In the genomic region with DNA sequence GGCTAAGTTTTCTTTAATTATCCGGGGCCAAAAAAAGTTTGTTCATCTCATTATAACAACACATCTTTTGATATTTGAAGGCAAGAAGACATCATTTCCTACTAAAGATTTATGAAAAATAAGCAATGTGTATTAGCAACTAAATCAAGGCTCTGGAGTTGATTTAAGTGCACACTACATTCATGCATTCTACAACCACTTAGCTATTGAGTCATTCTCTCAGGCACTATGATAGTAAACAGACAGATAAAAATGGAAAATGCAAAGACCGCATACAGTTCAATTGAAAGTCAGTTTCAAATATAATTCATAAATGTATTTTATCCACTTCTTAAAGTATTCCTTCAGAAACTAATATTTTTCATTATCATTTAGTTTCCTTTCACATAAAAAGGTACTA, we compare ENCODE assay signal across 26 cellular contexts.
"Had no signal": no experiment of that assay in that cellular context is flagged by ENCODE, and none has a peak within 500 bp of the region (broad histone marks: within the 10 kb centered on the region; RNA-seq: fewer than 3 reads in every experiment).

No MANE protein-coding gene starts in this region.

- H3K27me3 ChIP-seq: colonic mucosa, neutrophil, pancreas, suprapubic skin, transverse colon, upper lobe of right lung had no signal

- ATAC-seq: esophagus mucosa; left ventricle myocardium superior; lower lobe of right lung; mucosa of descending colon; natural killer cell treated with Interleukin-12 subunit alpha and Interleukin-12 subunit beta and Interleukin-15 and Interleukin-18, amount 100 ng/mL, for 72 hours; pancreas; sciatic nerve; stimulated activated naive CD8-positive, alpha-beta T cell treated with anti-CD3 and anti-CD28 coated beads, Interleukin-15, amount 100 ng/mL, for 72 hours; upper lobe of right lung had no signal

- H3K27ac ChIP-seq: colonic mucosa, epithelial cell of prostate, lower lobe of right lung, neutrophil, pancreas, suprapubic skin, transverse colon, upper lobe of right lung, uterus had no signal

- H3K4me2 ChIP-seq: smooth muscle cell had no signal

- H3K9me3 ChIP-seq: colonic mucosa, lower lobe of right lung, mucosa of descending colon, neutrophil, pancreas, transverse colon, upper lobe of right lung, uterus had no signal

- H3K4me1 ChIP-seq: colonic mucosa, lower lobe of right lung, pancreas, suprapubic skin, transverse colon, upper lobe of right lung, uterus had no signal

- H3K4me3 ChIP-seq: colonic mucosa, lower lobe of right lung, mucosa of descending colon, pancreas, smooth muscle cell, suprapubic skin, transverse colon, upper lobe of right lung, uterus had no signal

- H3K36me3 ChIP-seq: colonic mucosa, lower lobe of right lung, neutrophil, pancreas, suprapubic skin, transverse colon, upper lobe of right lung, uterus had no signal

- DNase-seq: colonic mucosa; effector CD8-positive, alpha-beta T cell; endodermal cell; hypothalamus; immature natural killer cell; left ventricle myocardium superior; lower lobe of right lung; mucosa of descending colon; naive B cell; pancreas; stimulated activated CD4-positive, alpha-beta T cell treated with anti-CD3 and anti-CD28 coated beads, Interleukin-12 subunit alpha, Interleukin-12 subunit beta, amount 100 ng/mL, for 4 hours; stimulated activated CD4-positive, alpha-beta T cell treated with anti-CD3 and anti-CD28 coated beads, Interleukin-1b, Interleukin-23, amount 100 ng/mL, for 48 hours; stimulated activated CD4-positive, alpha-beta T cell treated with anti-CD3 and anti-CD28 coated beads, Interleukin-4, amount 100 ng/mL, for 1 hour; stimulated activated CD8-positive, alpha-beta memory T cell treated with anti-CD3 and anti-CD28 coated beads, Interleukin-4, amount 100 ng/mL, for 48 hours; stimulated activated naive CD4-positive, alpha-beta T cell; stimulated activated naive CD8-positive, alpha-beta T cell treated with anti-CD3 and anti-CD28 coated beads, Interleukin-15, amount 100 ng/mL, for 72 hours; transverse colon; upper lobe of right lung; uterus had no signal
